In the genomic region with DNA sequence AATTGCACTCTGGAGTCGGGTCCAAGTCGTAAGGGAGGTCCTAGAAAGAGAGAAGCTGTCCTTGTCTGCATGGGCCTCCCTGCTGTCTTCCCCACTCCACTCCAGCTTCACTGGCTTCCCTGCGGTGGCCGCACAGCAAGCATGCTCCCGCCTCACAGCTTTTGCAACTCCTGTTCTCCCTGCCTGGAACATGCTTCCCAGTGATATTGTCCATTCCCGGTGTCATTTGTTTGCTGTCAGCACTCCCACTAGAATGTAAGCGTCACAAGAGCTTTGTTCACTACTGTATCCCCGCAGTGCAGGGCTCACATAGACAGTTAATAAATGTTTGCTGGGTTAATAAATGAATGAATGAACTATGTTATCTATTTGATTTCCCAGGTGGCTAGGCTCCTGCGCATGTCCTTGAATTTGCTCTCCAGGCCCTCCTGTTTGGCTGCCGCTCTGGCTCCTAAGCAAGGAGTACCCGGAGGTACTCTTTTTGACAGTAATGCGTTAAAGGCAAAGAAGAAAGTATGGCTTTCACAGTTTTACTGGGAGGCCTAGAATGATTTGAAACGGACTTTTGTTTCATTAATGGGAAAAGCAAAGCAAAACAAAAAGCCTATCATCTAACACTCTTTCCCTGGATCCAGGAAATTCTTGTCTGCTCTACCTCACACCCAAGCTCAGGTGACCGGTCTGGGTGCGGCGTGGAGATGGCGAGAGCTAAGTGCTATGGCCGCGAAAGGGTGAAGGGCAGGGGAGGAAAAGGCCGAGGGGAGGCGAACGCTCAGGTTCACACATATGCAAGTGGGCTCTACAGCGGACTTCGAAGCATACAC, we compare ENCODE assay signal across 1 cellular context.
A peak's percentile ranks its signal among the peaks of the same experiment; 100 is the strongest.
TF ChIP-seq lines count a peak whose summit lies in the region.

No MANE protein-coding gene starts in this region.

TF ChIP-seq in WTC11, 78 proteins besides CTCF, POLR2A, EP300 and RAD21:
- TF ChIP-seq, protein P1, sequence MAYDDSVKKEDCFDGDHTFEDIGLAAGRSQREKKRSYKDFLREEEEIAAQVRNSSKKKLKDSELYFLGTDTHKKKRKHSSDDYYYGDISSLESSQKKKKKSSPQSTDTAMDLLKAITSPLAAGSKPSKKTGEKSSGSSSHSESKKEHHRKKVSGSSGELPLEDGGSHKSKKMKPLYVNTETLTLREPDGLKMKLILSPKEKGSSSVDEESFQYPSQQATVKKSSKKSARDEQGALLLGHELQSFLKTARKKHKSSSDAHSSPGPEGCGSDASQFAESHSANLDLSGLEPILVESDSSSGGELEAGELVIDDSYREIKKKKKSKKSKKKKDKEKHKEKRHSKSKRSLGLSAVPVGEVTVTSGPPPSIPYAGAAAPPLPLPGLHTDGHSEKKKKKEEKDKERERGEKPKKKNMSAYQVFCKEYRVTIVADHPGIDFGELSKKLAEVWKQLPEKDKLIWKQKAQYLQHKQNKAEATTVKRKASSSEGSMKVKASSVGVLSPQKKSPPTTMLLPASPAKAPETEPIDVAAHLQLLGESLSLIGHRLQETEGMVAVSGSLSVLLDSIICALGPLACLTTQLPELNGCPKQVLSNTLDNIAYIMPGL (CRISPR knock-in tag; IDR thresholded peaks at IDR 0.05) = no peak
- TF ChIP-seq SMAD3 (CRISPR knock-in tag; IDR thresholded peaks at IDR 0.05; ENCODE audit: borderline replicate concordance) (peak; percentile 43; the same call in 1 of the 2 replicates), ZNF423 (CRISPR knock-in tag; IDR thresholded peaks at IDR 0.05) (peak; percentile 66; the same call in 1 of the 2 replicates), NFE2L1 (CRISPR knock-in tag; IDR thresholded peaks at IDR 0.05) (0 out of 2 replicates have a peak, but pooled peaks have one; percentile 45), GRHL2 (CRISPR knock-in tag; IDR thresholded peaks at IDR 0.05; ENCODE audit: insufficient replicate concordance, severe bottlenecking) (no peak), E2F1 (CRISPR knock-in tag; IDR thresholded peaks at IDR 0.05) (no peak), FOXK1 (CRISPR knock-in tag; IDR thresholded peaks at IDR 0.05) (no peak), TEAD1 (CRISPR knock-in tag; IDR thresholded peaks at IDR 0.05) (no peak), STAT6 (CRISPR knock-in tag; conservative IDR thresholded peaks at IDR 0.05; ENCODE audit: low read depth) (no peak), JUN (CRISPR knock-in tag; IDR thresholded peaks at IDR 0.05) (no peak), CBFB (CRISPR knock-in tag; IDR thresholded peaks at IDR 0.05; ENCODE audit: low read depth) (no peak), GABPB1 (CRISPR knock-in tag; IDR thresholded peaks at IDR 0.05) (peak; percentile 78), FOXP1 (CRISPR knock-in tag; IDR thresholded peaks at IDR 0.05; ENCODE audit: borderline replicate concordance) (no peak), ZNF671 (CRISPR knock-in tag; IDR thresholded peaks at IDR 0.05) (no peak), FOXJ3 (CRISPR knock-in tag; IDR thresholded peaks at IDR 0.05; ENCODE audit: borderline replicate concordance) (no peak)
- TF ChIP-seq, protein P2, sequence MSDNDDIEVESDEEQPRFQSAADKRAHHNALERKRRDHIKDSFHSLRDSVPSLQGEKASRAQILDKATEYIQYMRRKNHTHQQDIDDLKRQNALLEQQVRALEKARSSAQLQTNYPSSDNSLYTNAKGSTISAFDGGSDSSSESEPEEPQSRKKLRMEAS (CRISPR knock-in tag; IDR thresholded peaks at IDR 0.05) = peak; percentile 62; the same call in 1 of the 2 replicates
